ENCODE assay signal across 8 cellular contexts in genomic region chr17:76491271-76492184, GRCh38. TPM values are rescaled to one million over a fixed set of nuclear protein-coding genes. Genes with fewer than 3 reads are reported as not detected.
DNase-seq lines count a peak whose midpoint lies in the region; ATAC-seq and TF ChIP-seq lines count a peak whose summit lies in the region.

No MANE protein-coding gene starts in this region.

- H3K36me3 Mint-ChIP-seq in activated T-cell treated with anti-CD3 and anti-CD28 coated beads, Interleukin-2, amount 50 U/mL, for 4 hours (ENCODE audit: insufficient read depth) = peaks cover 4% of the 10 kb centered on the region
- no peaks in the 10 kb centered on the region for H3K36me3 Mint-ChIP-seq in immature natural killer cell

- DNase-seq in activated T-cell treated with anti-CD3 and anti-CD28 coated beads, Interleukin-2, amount 50 U/mL, for 4 hours = no peak
- DNase-seq in activated T-cell treated with anti-CD3 and anti-CD28 coated beads for 4 hours (no peak), SJCRH30 (peak in 1 of 2 experiments; percentile 43), immature natural killer cell (peak in 2 of 3 donors; percentile 31 to 36), tibial nerve (ENCODE audit: low spot score in 2 of 2) (no peak), H4 (ENCODE audit: low spot score) (no peak), SKM-1 (lab: John Stamatoyannopoulos, UW; ENCODE audit: unreplicated experiment) (no peak), GM10266 (ENCODE audit: extremely low spot score) (no peak)

- H3K4me3 ChIP-seq in SJCRH30 = no peak overlapping the region
- no peak overlapping the region for H3K4me3 ChIP-seq in tibial nerve

- no peaks in the 10 kb centered on the region for H3K9me3 ChIP-seq in SJCRH30 (replicated peaks)
- H3K9me3 ChIP-seq in tibial nerve = no peaks in the 10 kb centered on the region

- H3K36me3 ChIP-seq in SJCRH30 (no peaks in the 10 kb centered on the region), tibial nerve (peaks cover 0 to 6% (median 0%) of the 10 kb centered on the region in 3 donors)

- no peak for TF ChIP-seq CTCF in tibial nerve (IDR thresholded peaks at IDR 0.05)
- TF ChIP-seq CTCF in GM10266 (IDR thresholded peaks at IDR 0.05; ENCODE audit: control insufficient read depth, insufficient read depth, low read depth, missing control alignments) = no peak

- H3K4me1 Mint-ChIP-seq in activated T-cell treated with anti-CD3 and anti-CD28 coated beads, Interleukin-2, amount 50 U/mL, for 4 hours (ENCODE audit: low read depth) = peaks cover 49% of the 10 kb centered on the region
- peaks cover 77 to 81% of the 10 kb centered on the region in 2 donors for H3K4me1 Mint-ChIP-seq in immature natural killer cell

- H3K4me3 Mint-ChIP-seq in activated T-cell treated with anti-CD3 and anti-CD28 coated beads, Interleukin-2, amount 50 U/mL, for 4 hours = peak overlapping the region; percentile 78
- H3K4me3 Mint-ChIP-seq in immature natural killer cell = peak overlapping the region; percentile 81 to 96 (median 91)

- no peak for TF ChIP-seq EP300 in tibial nerve (IDR thresholded peaks at IDR 0.05)

- H3K27me3 Mint-ChIP-seq in activated T-cell treated with anti-CD3 and anti-CD28 coated beads, Interleukin-2, amount 50 U/mL, for 4 hours (ENCODE audit: low read depth) = no peaks in the 10 kb centered on the region
- peaks cover 7 to 17% (median 11%) of the 10 kb centered on the region in 3 donors for H3K27me3 Mint-ChIP-seq in immature natural killer cell (ENCODE audit: low read depth in 3 of 3)

- H3K27ac ChIP-seq in SJCRH30 (peak overlapping the region; percentile 64), tibial nerve (peak overlapping the region in 3 of 4 donors; percentile 82 to 93 (median 89))

- ATAC-seq in activated T-cell treated with anti-CD3 and anti-CD28 coated beads, Interleukin-2, amount 50 U/mL, for 4 hours = no peak

- no peaks in the 10 kb centered on the region for H3K27me3 ChIP-seq in SJCRH30
- no peaks in the 10 kb centered on the region for H3K27me3 ChIP-seq in tibial nerve

- peak overlapping the region; percentile 99 to 100 (median 100) for H3K27ac Mint-ChIP-seq in immature natural killer cell

- H3K9me3 Mint-ChIP-seq in activated T-cell treated with anti-CD3 and anti-CD28 coated beads, Interleukin-2, amount 50 U/mL, for 4 hours = no peaks in the 10 kb centered on the region
- no peaks in the 10 kb centered on the region for H3K9me3 Mint-ChIP-seq in immature natural killer cell

- 84 to 87% methylated on average over 12 to 16 of the region's 17 CpGs for WGBS in tibial nerve, 2 donors

- peaks cover 31% of the 10 kb centered on the region for H3K4me1 ChIP-seq in SJCRH30
- H3K4me1 ChIP-seq in tibial nerve = peaks cover 0 to 43% (median 31%) of the 10 kb centered on the region in 4 donors

- no peak for TF ChIP-seq POLR2A in tibial nerve (IDR thresholded peaks at IDR 0.05)

RNA-seq across cellular contexts. Expression of gene RHBDF2, which starts 9.7 kb away (rescaled TPM):
- total RNA-seq in activated T-cell treated with anti-CD3 and anti-CD28 coated beads, Interleukin-2, amount 50 U/mL, for 4 hours = 10 to 100 TPM; 29.5 to 37.0 (median 34.3) TPM
- 2.4 and 2.5 TPM in 2 replicates for total RNA-seq in SJCRH30 (2014; rRNA removed; shearing (Covaris generic))
- polyA plus RNA-seq in immature natural killer cell = 10 to 100 TPM; 19.3 to 90.5 (median 23.6) TPM
- 10 to 100 TPM; 33.1 to 99.0 (median 73.5) TPM for total RNA-seq in tibial nerve
- total RNA-seq in H4 (2014; rRNA removed; shearing (Covaris generic)) = 9.0 and 17.4 TPM in 2 replicates

RNA-seq across cellular contexts. Expression of gene AANAT, which starts 24.1 kb away (rescaled TPM):
- total RNA-seq in activated T-cell treated with anti-CD3 and anti-CD28 coated beads, Interleukin-2, amount 50 U/mL, for 4 hours = not detected
- total RNA-seq in SJCRH30 (2014; rRNA removed; shearing (Covaris generic)) = 0.24 and 0.58 TPM in 2 replicates
- under 1 TPM in 1 of 3 donors, not detected in 2; 0.34 TPM for polyA plus RNA-seq in immature natural killer cell
- not detected for total RNA-seq in tibial nerve
- total RNA-seq in H4 (2014; rRNA removed; shearing (Covaris generic)) = not detected in 2 replicates

RNA-seq across cellular contexts. Expression of gene UBE2O, which starts 38.6 kb away (rescaled TPM):
- 10 to 100 TPM; 43.2 to 45.1 (median 45.0) TPM for total RNA-seq in activated T-cell treated with anti-CD3 and anti-CD28 coated beads, Interleukin-2, amount 50 U/mL, for 4 hours
- total RNA-seq in SJCRH30 (2014; rRNA removed; shearing (Covaris generic)) = 40.9 and 41.5 TPM in 2 replicates
- 10 to 100 TPM in 1 of 3 donors, 1 to 10 TPM in 1, under 1 TPM in 1; 0.19 to 14.3 (median 5.2) TPM for polyA plus RNA-seq in immature natural killer cell
- total RNA-seq in tibial nerve = 10 to 100 TPM; 16.0 to 38.7 (median 20.7) TPM
- 14.7 and 16.2 TPM in 2 replicates for total RNA-seq in H4 (2014; rRNA removed; shearing (Covaris generic))

RNA-seq across cellular contexts. Expression of gene CYGB, which starts 46.0 kb away (rescaled TPM):
- not detected for total RNA-seq in activated T-cell treated with anti-CD3 and anti-CD28 coated beads, Interleukin-2, amount 50 U/mL, for 4 hours
- total RNA-seq in SJCRH30 (2014; rRNA removed; shearing (Covaris generic)) = not detected in 2 replicates
- under 1 TPM in 2 of 3 donors, not detected in 1; 0.09 to 0.41 TPM for polyA plus RNA-seq in immature natural killer cell
- total RNA-seq in tibial nerve = 10 to 100 TPM; 40.2 to 59.2 (median 48.8) TPM
- total RNA-seq in H4 (2014; rRNA removed; shearing (Covaris generic)) = 0.25 and 1.8 TPM in 2 replicates

RNA-seq across cellular contexts. Expression of gene PRCD, which starts 48.3 kb away (rescaled TPM):
- not detected for total RNA-seq in activated T-cell treated with anti-CD3 and anti-CD28 coated beads, Interleukin-2, amount 50 U/mL, for 4 hours
- total RNA-seq in SJCRH30 (2014; rRNA removed; shearing (Covaris generic)) = 2.1 and 3.4 TPM in 2 replicates
- 1 to 10 TPM; 2.8 to 5.3 (median 3.1) TPM for polyA plus RNA-seq in immature natural killer cell
- 10 to 100 TPM in 3 of 4 donors, 1 to 10 TPM in 1; 6.6 to 23.5 (median 14.1) TPM for total RNA-seq in tibial nerve
- not detected in 2 replicates for total RNA-seq in H4 (2014; rRNA removed; shearing (Covaris generic))

Comparison
In these comparisons a context has a peak if more than half of its experiments do, and no peak if none do; other contexts are left out.
1. DNase-seq: peak in immature natural killer cell (2 of 3); none in activated T-cell treated with anti-CD3 and anti-CD28 coated beads, Interleukin-2, amount 50 U/mL, for 4 hours (single experiment), activated T-cell treated with anti-CD3 and anti-CD28 coated beads for 4 hours (single experiment), tibial nerve (0 of 2), H4 (single experiment), SKM-1 (single experiment) and GM10266 (single experiment).